In the genomic region with DNA sequence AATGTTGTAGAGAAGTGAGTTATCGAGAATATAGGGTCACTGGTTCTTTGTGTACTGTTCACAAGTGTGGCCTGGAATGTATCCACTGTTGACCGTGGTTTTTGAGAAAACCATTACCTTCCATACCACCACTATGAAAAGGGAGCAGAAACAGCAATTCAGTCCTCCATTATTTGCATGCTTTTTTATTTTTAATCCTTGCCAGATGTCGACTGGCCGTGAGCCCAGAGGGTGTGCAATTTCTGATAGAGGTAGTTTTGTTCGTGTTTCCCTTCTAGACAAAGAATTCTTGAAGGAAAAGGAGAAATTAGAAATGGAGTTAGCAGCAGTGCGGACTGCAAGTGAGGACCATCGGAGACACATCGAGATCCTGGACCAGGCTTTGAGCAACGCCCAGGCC, we compare ENCODE assay signal across 21 cellular contexts.
DNase-seq lines count a peak whose midpoint lies in the region; TF ChIP-seq lines count a peak whose summit lies in the region.
"Had no signal": no experiment of that assay in that cellular context is flagged by ENCODE, and none has a peak within 500 bp of the region (broad histone marks: within the 10 kb centered on the region; RNA-seq: fewer than 3 reads in every experiment).

No MANE protein-coding gene starts in this region.

- no peak overlapping the region for H3K4ac ChIP-seq in mesendoderm (ENCODE audit: low read depth, low read length)

- H3K36me3 Mint-ChIP-seq in brain: peaks cover 67% of the 10 kb centered on the region
- H3K36me3 Mint-ChIP-seq: activated CD4-positive, alpha-beta memory T cell treated with anti-CD3 and anti-CD28 coated beads for 36 hours had no signal

- H3K4me2 ChIP-seq in Karpas-422 (ENCODE audit: low read depth, low read length, poor library complexity, severe bottlenecking) (peak overlapping the region; percentile 24), mesendoderm (ENCODE audit: low read length) (no peak overlapping the region)
- H3K4me2 ChIP-seq: PC-9 had no signal

- TF ChIP-seq CTCF in brain (conservative IDR thresholded peaks at IDR 0.05) (no peak), spleen (IDR thresholded peaks at IDR 0.05 in 8 of 11, conservative IDR thresholded peaks at IDR 0.05 in 3 of 11) (no peak)

- TF ChIP-seq POLR2A in spleen (IDR thresholded peaks at IDR 0.05): no peak

- no peaks in the 10 kb centered on the region for H3K27me3 Mint-ChIP-seq in brain
- H3K27me3 Mint-ChIP-seq: activated T-cell treated with anti-CD3 and anti-CD28 coated beads, Interleukin-2, amount 50 U/mL, for 24 hours had no signal

- H3K79me2 ChIP-seq in Karpas-422 (ENCODE audit: low read length): no peaks in the 10 kb centered on the region
- peaks cover 2% of the 10 kb centered on the region for H3K79me2 ChIP-seq in mesendoderm (ENCODE audit: control insufficient read depth, insufficient read depth, low read length)

- no peak overlapping the region for H4K8ac ChIP-seq in mesendoderm (ENCODE audit: low read depth, low read length)

- no peaks in the 10 kb centered on the region for H3K27me3 ChIP-seq in Karpas-422 (ENCODE audit: low read length)
- H3K27me3 ChIP-seq in spleen (replicated peaks in 1 of 7): no peaks in the 10 kb centered on the region
- H3K27me3 ChIP-seq in mesendoderm (ENCODE audit: insufficient read depth, low read length, poor library complexity): no peaks in the 10 kb centered on the region
- H3K27me3 ChIP-seq: brain microvascular endothelial cell had no signal

- H3K4me1 ChIP-seq in Karpas-422 (ENCODE audit: low read length) (peaks cover 22% of the 10 kb centered on the region), spleen (no peaks in the 10 kb centered on the region), mesendoderm (ENCODE audit: control insufficient read depth, low read depth, low read length) (no peaks in the 10 kb centered on the region)

- H3K23ac ChIP-seq in mesendoderm (ENCODE audit: low read length): no peak overlapping the region

- H2BK15ac ChIP-seq in mesendoderm (replicated peaks; ENCODE audit: low read depth): no peak overlapping the region

- H2BK120ac ChIP-seq in mesendoderm (ENCODE audit: low read depth, low read length): no peak overlapping the region

- intact Hi-C loops in spleen (cut with DNase I; ENCODE audit: low total_unique reads): no loop called here

- peaks cover 16% of the 10 kb centered on the region for H3K4me1 Mint-ChIP-seq in brain

- H3K9me3 ChIP-seq in Karpas-422 (ENCODE audit: low read length): no peaks in the 10 kb centered on the region
- H3K9me3 ChIP-seq in spleen: no peaks in the 10 kb centered on the region

- no peaks in the 10 kb centered on the region for H4K20me1 ChIP-seq in Karpas-422 (ENCODE audit: insufficient read depth, low read depth, low read length)

- H3K4me3 Mint-ChIP-seq in brain: no peak overlapping the region
- H3K4me3 Mint-ChIP-seq: activated CD4-positive, alpha-beta memory T cell treated with anti-CD3 and anti-CD28 coated beads for 36 hours; activated T-cell treated with anti-CD3 and anti-CD28 coated beads, Interleukin-2, amount 50 U/mL, for 24 hours had no signal

- no peak overlapping the region for H2AFZ ChIP-seq in Karpas-422 (ENCODE audit: low read length)
- H2AFZ ChIP-seq: PC-9 had no signal

- no peak overlapping the region for H3K9ac ChIP-seq in Karpas-422 (ENCODE audit: low read length)
- no peak overlapping the region for H3K9ac ChIP-seq in mesendoderm (ENCODE audit: low read length)

- peaks cover 0 to 3% (median 0%) of the 10 kb centered on the region in 5 experiments for H3K9me3 Mint-ChIP-seq in brain
- H3K9me3 Mint-ChIP-seq: activated CD4-positive, alpha-beta memory T cell treated with anti-CD3 and anti-CD28 coated beads for 36 hours; activated T-cell treated with anti-CD3 and anti-CD28 coated beads, Interleukin-2, amount 50 U/mL, for 24 hours had no signal

- H3K27ac Mint-ChIP-seq in brain: peak overlapping the region; percentile 56 to 91 (median 70)
- H3K27ac Mint-ChIP-seq: activated CD4-positive, alpha-beta memory T cell treated with anti-CD3 and anti-CD28 coated beads for 36 hours; activated T-cell treated with anti-CD3 and anti-CD28 coated beads, Interleukin-2, amount 50 U/mL, for 24 hours had no signal

- no peak overlapping the region for H3K18ac ChIP-seq in mesendoderm (ENCODE audit: low read length)

- H3K36me3 ChIP-seq in Karpas-422 (ENCODE audit: insufficient read depth, low read length): no peaks in the 10 kb centered on the region
- H3K36me3 ChIP-seq in spleen: peaks cover 0 to 62% (median 13%) of the 10 kb centered on the region in 6 donors
- H3K36me3 ChIP-seq in mesendoderm (ENCODE audit: control insufficient read depth, insufficient read depth, low read length): peaks cover 28% of the 10 kb centered on the region

- peak; percentile 53 for DNase-seq in AG20443 (ENCODE audit: low spot score)
- no peak for DNase-seq in Karpas-422
- DNase-seq in iris pigment epithelial cell (ENCODE audit: low read depth): peak; percentile 54
- DNase-seq in spleen: no peak
- DNase-seq in mesendoderm: no peak
- DNase-seq in SW 1271 (lab: John Stamatoyannopoulos, UW): no peak
- no peak for DNase-seq in NCI-H1105 (lab: John Stamatoyannopoulos, UW)
- DNase-seq: activated CD4-positive, alpha-beta memory T cell treated with anti-CD3 and anti-CD28 coated beads for 36 hours; activated naive CD4-positive, alpha-beta T cell treated with anti-CD3 and anti-CD28 coated beads, Interleukin-2, amount 50 U/mL, for 16 hours; activated T-cell treated with anti-CD3 and anti-CD28 coated beads, Interleukin-2, amount 50 U/mL, for 24 hours; brain microvascular endothelial cell; Calu3; GF-D8; NCI-H774; nucleus accumbens; PC-9; stimulated activated CD4-positive, alpha-beta T cell treated with anti-CD3 and anti-CD28 coated beads, Interleukin-2, amount 100 ng/mL, for 48 hours; substantia nigra had no signal

- peaks cover 15% of the 10 kb centered on the region for H3K79me1 ChIP-seq in mesendoderm (ENCODE audit: low read length)

- WGBS in spleen, 5 donors: 88 to 96% (median 94%) methylated on average over 9 of the region's 9 CpGs
- WGBS in mesendoderm (ENCODE audit: extremely low coverage, insufficient coverage, low lambda C conversion rate): no CpG with 5 or more reads among the region's 9 CpGs

- no peak overlapping the region for H2AK5ac ChIP-seq in mesendoderm (ENCODE audit: low read length)

- no peak overlapping the region for H3K56ac ChIP-seq in mesendoderm (ENCODE audit: low read length)

- H3K27ac ChIP-seq in Karpas-422 (ENCODE audit: low read length) (no peak overlapping the region), spleen (no peak overlapping the region), mesendoderm (ENCODE audit: low read depth, low read length) (no peak overlapping the region)
- H3K27ac ChIP-seq: brain microvascular endothelial cell, PC-9, VCaP had no signal

- no peaks in the 10 kb centered on the region for H3K9me2 ChIP-seq in Karpas-422 (replicated peaks; ENCODE audit: insufficient read depth, low read length)

- no peak overlapping the region for H2BK5ac ChIP-seq in mesendoderm (ENCODE audit: low read length)

- H4K5ac ChIP-seq in mesendoderm (ENCODE audit: low read length): no peak overlapping the region

- 0 out of 2 replicates have a peak overlapping the region, but pooled peaks have one; percentile 8 for H3K4me3 ChIP-seq in Karpas-422 (ENCODE audit: low read length)
- H3K4me3 ChIP-seq in spleen: no peak overlapping the region
- H3K4me3 ChIP-seq in mesendoderm (ENCODE audit: low read length): no peak overlapping the region
- H3K4me3 ChIP-seq: K562, PC-9 had no signal

Comparison
In these comparisons a context has a peak if more than half of its experiments do, and no peak if none do; other contexts are left out.
1. DNase-seq: peak in AG20443 (single experiment) and iris pigment epithelial cell (single experiment); none in Karpas-422 (single experiment), spleen (single experiment), mesendoderm (single experiment), SW 1271 (0 of 2) and NCI-H1105 (single experiment).